In genomic region chr2:158463496-158464095, GRCh38 we compare ENCODE assay signal across 22 cellular contexts. TPM values are rescaled to one million over a fixed set of nuclear protein-coding genes. Genes with fewer than 3 reads are reported as not detected.
A peak's percentile ranks its signal among the peaks of the same experiment; 100 is the strongest.
DNase-seq lines count a peak whose midpoint lies in the region; ATAC-seq, FAIRE-seq and TF ChIP-seq lines count a peak whose summit lies in the region.
"Had no signal": no experiment of that assay in that cellular context is flagged by ENCODE, and none has a peak within 500 bp of the region (broad histone marks: within the 10 kb centered on the region; RNA-seq: fewer than 3 reads in every experiment).

No MANE protein-coding gene starts in this region.

- POLR2A ChIA-PET in A549 (lab: Yijun Ruan, JAX), result no interaction called here
- POLR2A ChIA-PET in activated CD4-positive, alpha-beta memory T cell treated with anti-CD3 and anti-CD28 coated beads for 36 hours (lab: Charles Lee), result interaction anchor here (0.6 kb wide), 1 partner anchor 163 kb away, joined by 3 read pairs; no protein-coding TSS in a partner anchor

- TF ChIP-seq POLR2A in A549 (IDR thresholded peaks at IDR 0.05; ENCODE audit: low read length), result no peak

- H3K27me3 ChIP-seq in foreskin keratinocyte (no peaks in the 10 kb centered on the region), aorta (ENCODE audit: control insufficient read depth in 1 of 2, insufficient read depth in 2 of 2, low read length in 1 of 2) (no peaks in the 10 kb centered on the region), MG63 (no peaks in the 10 kb centered on the region)
- H3K27me3 ChIP-seq: body of pancreas, colonic mucosa had no signal

- H3K4me3 Mint-ChIP-seq in T-helper 17 cell, result no peak overlapping the region
- no peak overlapping the region for H3K4me3 Mint-ChIP-seq in activated CD4-positive, alpha-beta memory T cell treated with anti-CD3 and anti-CD28 coated beads for 36 hours
- H3K4me3 Mint-ChIP-seq: nephron; stimulated activated effector memory CD8-positive, alpha-beta T cell treated with anti-CD3 and anti-CD28 coated beads, Interleukin-12 subunit alpha, Interleukin-12 subunit beta, amount 100 ng/mL, for 72 hours; T-helper 2 cell treated with Interferon-gamma antibody and Interleukin-4, amounts not matched to agents 5 μg/mL and 100 μg/mL, for 36 hours had no signal

- CTCF ChIA-PET in A549 (lab: Yijun Ruan, JAX), result interaction anchor here (1.1 to 2.1 kb wide), 2 partner anchors 10 to 71 kb away, joined by 4 to 8 read pairs; no protein-coding TSS in a partner anchor
- CTCF ChIA-PET in activated CD4-positive, alpha-beta memory T cell treated with anti-CD3 and anti-CD28 coated beads for 36 hours (lab: Charles Lee), result interaction anchor here (1.2 kb wide), 1 partner anchor 26 kb away, joined by 3 read pairs; no protein-coding TSS in a partner anchor

- peaks cover 9% of the 10 kb centered on the region for H3K4me1 Mint-ChIP-seq in T-helper 17 cell
- H3K4me1 Mint-ChIP-seq in activated CD4-positive, alpha-beta memory T cell treated with anti-CD3 and anti-CD28 coated beads for 36 hours (ENCODE audit: low read depth), result peaks cover 30% of the 10 kb centered on the region

- H3K27ac ChIP-seq in A549 (no peak overlapping the region), foreskin keratinocyte (no peak overlapping the region), aorta (ENCODE audit: low read depth in 1 of 2, low read length in 2 of 2) (no peak overlapping the region)
- H3K27ac ChIP-seq: body of pancreas, colonic mucosa, left ventricle myocardium inferior had no signal

- H3K9me3 Mint-ChIP-seq in activated CD4-positive, alpha-beta memory T cell treated with anti-CD3 and anti-CD28 coated beads for 36 hours, result no peaks in the 10 kb centered on the region
- H3K9me3 Mint-ChIP-seq: nephron; stimulated activated effector memory CD8-positive, alpha-beta T cell treated with anti-CD3 and anti-CD28 coated beads, Interleukin-12 subunit alpha, Interleukin-12 subunit beta, amount 100 ng/mL, for 72 hours; T-helper 2 cell treated with Interferon-gamma antibody and Interleukin-4, amounts not matched to agents 5 μg/mL and 100 μg/mL, for 36 hours had no signal

- TF ChIP-seq RAD21 in A549 (conservative IDR thresholded peaks at IDR 0.05 in 1 of 2, IDR thresholded peaks at IDR 0.05 in 1 of 2), result no peak

- H3K27ac Mint-ChIP-seq in T-helper 17 cell, result peak overlapping the region; percentile 47
- no peak overlapping the region for H3K27ac Mint-ChIP-seq in activated CD4-positive, alpha-beta memory T cell treated with anti-CD3 and anti-CD28 coated beads for 36 hours
- H3K27ac Mint-ChIP-seq: stimulated activated effector memory CD8-positive, alpha-beta T cell treated with anti-CD3 and anti-CD28 coated beads, Interleukin-12 subunit alpha, Interleukin-12 subunit beta, amount 100 ng/mL, for 72 hours; T-helper 2 cell treated with Interferon-gamma antibody and Interleukin-4, amounts not matched to agents 5 μg/mL and 100 μg/mL, for 36 hours had no signal

- no peaks in the 10 kb centered on the region for H3K36me3 Mint-ChIP-seq in T-helper 17 cell (ENCODE audit: low read depth)
- H3K36me3 Mint-ChIP-seq in activated CD4-positive, alpha-beta memory T cell treated with anti-CD3 and anti-CD28 coated beads for 36 hours, result no peaks in the 10 kb centered on the region
- H3K36me3 Mint-ChIP-seq: stimulated activated effector memory CD8-positive, alpha-beta T cell treated with anti-CD3 and anti-CD28 coated beads, Interleukin-12 subunit alpha, Interleukin-12 subunit beta, amount 100 ng/mL, for 72 hours had no signal

- H3K4me3 ChIP-seq in A549 (no peak overlapping the region), aorta (ENCODE audit: low read length in 2 of 2) (no peak overlapping the region), MG63 (no peak overlapping the region)
- H3K4me3 ChIP-seq: body of pancreas, colonic mucosa, left ventricle myocardium inferior had no signal

- DNase-seq in A549 (ENCODE audit: low read depth in 1 of 2, low spot score in 1 of 2), result no peak
- DNase-seq in ELF-1 (ENCODE audit: low read depth, low spot score), result peak; percentile 68
- DNase-seq in T-helper 17 cell, result no peak
- peak in 1 of 2 donors; percentile 7 for DNase-seq in foreskin keratinocyte
- no peak for DNase-seq in aorta
- DNase-seq in activated CD4-positive, alpha-beta memory T cell treated with anti-CD3 and anti-CD28 coated beads for 36 hours, result no peak
- no peak for DNase-seq in MG63
- DNase-seq: activated CD4-positive, alpha-beta T cell treated with anti-CD3 and anti-CD28 coated beads, Interleukin-2, amount 50 U/mL, for 4 hours; activated CD8-positive, alpha-beta memory T cell treated with anti-CD3 and anti-CD28 coated beads, Interleukin-2, amount 50 U/mL, for 48 hours; activated effector memory CD4-positive, alpha-beta T cell treated with Interleukin-2 at 50 U/mL for 16 hours; body of pancreas; colonic mucosa; GF-D8; left ventricle myocardium inferior; NCI-H1436; NCI-H524; RPMI8226 had no signal

- WGBS in A549 (ENCODE audit: missing lambda C conversion rate), result 87% methylated on average over 6 of the region's 6 CpGs
- 94 to 95% methylated on average over 6 of the region's 6 CpGs for WGBS in aorta, 2 donors

- H3K4me2 ChIP-seq in A549, result no peak overlapping the region

- no peaks in the 10 kb centered on the region for H3K27me3 Mint-ChIP-seq in T-helper 17 cell
- H3K27me3 Mint-ChIP-seq in activated CD4-positive, alpha-beta memory T cell treated with anti-CD3 and anti-CD28 coated beads for 36 hours, result no peaks in the 10 kb centered on the region

- intact Hi-C loops in aorta (cut with DNase I), result no loop called here
- intact Hi-C loops in activated CD4-positive, alpha-beta memory T cell treated with anti-CD3 and anti-CD28 coated beads for 36 hours (cut with micrococcal nuclease), result loop anchor here (2.0 kb wide), 1 partner anchor 43 kb away; no protein-coding TSS in a partner anchor

- TF ChIP-seq CTCF in A549 (IDR thresholded peaks at IDR 0.05) (no peak), foreskin keratinocyte (conservative IDR thresholded peaks at IDR 0.05) (no peak)

- H3K36me3 ChIP-seq in aorta (ENCODE audit: control insufficient read depth in 1 of 2, insufficient read depth in 2 of 2, low read length in 1 of 2), result no peaks in the 10 kb centered on the region
- peaks cover 3% of the 10 kb centered on the region for H3K36me3 ChIP-seq in MG63
- H3K36me3 ChIP-seq: colonic mucosa, left ventricle myocardium inferior had no signal

- ATAC-seq in A549, result peak in 1 of 2 experiments; percentile 47; a peak in 3 of 6 replicates
- no peak for ATAC-seq in T-helper 17 cell
- peak; percentile 61 for ATAC-seq in foreskin keratinocyte
- no peak for ATAC-seq in aorta (ENCODE audit: low FRiP score)
- no peak for ATAC-seq in HG03432 (IDR thresholded peaks at IDR 0.05; ENCODE audit: unreplicated experiment)
- ATAC-seq: body of pancreas; SK-N-SH treated with all-trans-retinoic acid at 6 μM for 48 hours; stimulated activated effector memory CD8-positive, alpha-beta T cell treated with anti-CD3 and anti-CD28 coated beads, Interleukin-12 subunit alpha, Interleukin-12 subunit beta, amount 100 ng/mL, for 72 hours had no signal

- H3K9me3 ChIP-seq in A549 (no peaks in the 10 kb centered on the region), T-helper 17 cell (ENCODE audit: control insufficient read depth, low read length, poor library complexity, severe bottlenecking) (no peaks in the 10 kb centered on the region), aorta (ENCODE audit: control insufficient read depth, low read length) (no peaks in the 10 kb centered on the region), MG63 (no peaks in the 10 kb centered on the region)
- H3K9me3 ChIP-seq: body of pancreas, colonic mucosa, left ventricle myocardium inferior had no signal

- no peak for TF ChIP-seq EP300 in A549 (IDR thresholded peaks at IDR 0.05)

- FAIRE-seq in A549 (lab: Jason Lieb, UNC), result no peak

- H3K4me1 ChIP-seq in A549 (peaks cover 40% of the 10 kb centered on the region), foreskin keratinocyte (peaks cover 22% of the 10 kb centered on the region), aorta (ENCODE audit: control insufficient read depth in 1 of 2, insufficient read depth in 2 of 2, low read length in 2 of 2) (no peaks in the 10 kb centered on the region)
- H3K4me1 ChIP-seq: colonic mucosa had no signal

TF ChIP-seq in A549, 52 proteins besides CTCF, POLR2A, EP300 and RAD21 (continues in another document):
- peak; percentile 46 to 61; a peak in 2 of 4 replicates for TF ChIP-seq CEBPB (IDR thresholded peaks at IDR 0.05)

RNA-seq across cellular contexts. Expression of gene PKP4, which starts 6.8 kb away (rescaled TPM):
- 56.6 and 57.9 TPM in 2 replicates for polyA plus RNA-seq in A549 (2011; rRNA removed)
- polyA plus RNA-seq in A549 (2012; cell fraction: cytosol; rRNA removed), result 23.5 and 29.0 TPM in 2 replicates
- 42.4 and 45.8 TPM in 2 replicates for polyA plus RNA-seq in A549 (2012; cell fraction: nucleus; rRNA removed)
- polyA plus RNA-seq in A549 (2017; fragmentation: RNase III; extraction: RNeasy Plus Mini Kit Qiagen cat#74134 plus additional on column Dnase treatment), result 26.7 to 33.4 TPM (median 27.0 TPM) in 3 replicates
- 123 and 140 TPM in 2 replicates for polyA minus RNA-seq in A549 (2011; rRNA and poly(A)+ RNA removed)
- 10 to 100 TPM; 26.6 to 28.9 TPM for total RNA-seq in T-helper 17 cell
- 47.9 and 58.2 TPM in 2 replicates for total RNA-seq in foreskin keratinocyte
- 21.6 and 26.6 TPM in 2 replicates for polyA plus RNA-seq in foreskin keratinocyte
- total RNA-seq in aorta, result 100 to 1,000 TPM in 1 of 2 donors, 10 to 100 TPM in 1; 53.3 to 128 TPM
- 10 to 100 TPM; 17.7 to 34.8 TPM for polyA plus RNA-seq in aorta
- 10 to 100 TPM; 41.4 to 43.1 TPM for total RNA-seq in activated CD4-positive, alpha-beta memory T cell treated with anti-CD3 and anti-CD28 coated beads for 36 hours
- 9.3 and 15.0 TPM in 2 replicates for total RNA-seq in MG63 (2014; rRNA removed; shearing (Covaris generic); ENCODE audit: low replicate concordance)

RNA-seq across cellular contexts. Expression of gene CCDC148, which starts 7.0 kb away (rescaled TPM):
- polyA plus RNA-seq in A549 (2011; rRNA removed), result 0.56 and 0.85 TPM in 2 replicates
- 0.26 and 0.45 TPM in 2 replicates for polyA plus RNA-seq in A549 (2012; cell fraction: cytosol; rRNA removed)
- polyA plus RNA-seq in A549 (2012; cell fraction: nucleus; rRNA removed), result 0.11 and 0.20 TPM in 2 replicates
- polyA plus RNA-seq in A549 (2017; fragmentation: RNase III; extraction: RNeasy Plus Mini Kit Qiagen cat#74134 plus additional on column Dnase treatment), result 0.41 to 0.61 TPM (median 0.50 TPM) in 3 replicates
- polyA minus RNA-seq in A549 (2011; rRNA and poly(A)+ RNA removed), result 0.83 and 2.7 TPM in 2 replicates
- total RNA-seq in T-helper 17 cell, result not detected
- 0.51 and 0.71 TPM in 2 replicates for total RNA-seq in foreskin keratinocyte
- polyA plus RNA-seq in foreskin keratinocyte, result 0.25 and 0.30 TPM in 2 replicates
- 1 to 10 TPM in 1 of 2 donors, under 1 TPM in 1; 0.52 to 1.6 TPM for total RNA-seq in aorta
- polyA plus RNA-seq in aorta, result under 1 TPM in 1 of 2 donors, not detected in 1; 0.41 TPM
- under 1 TPM in 1 of 2 experiments, not detected in 1; 0.29 TPM for total RNA-seq in activated CD4-positive, alpha-beta memory T cell treated with anti-CD3 and anti-CD28 coated beads for 36 hours
- not detected in 2 replicates for total RNA-seq in MG63 (2014; rRNA removed; shearing (Covaris generic); ENCODE audit: low replicate concordance)
